40 cellular contexts compared by ENCODE assay signal in the genomic region with DNA sequence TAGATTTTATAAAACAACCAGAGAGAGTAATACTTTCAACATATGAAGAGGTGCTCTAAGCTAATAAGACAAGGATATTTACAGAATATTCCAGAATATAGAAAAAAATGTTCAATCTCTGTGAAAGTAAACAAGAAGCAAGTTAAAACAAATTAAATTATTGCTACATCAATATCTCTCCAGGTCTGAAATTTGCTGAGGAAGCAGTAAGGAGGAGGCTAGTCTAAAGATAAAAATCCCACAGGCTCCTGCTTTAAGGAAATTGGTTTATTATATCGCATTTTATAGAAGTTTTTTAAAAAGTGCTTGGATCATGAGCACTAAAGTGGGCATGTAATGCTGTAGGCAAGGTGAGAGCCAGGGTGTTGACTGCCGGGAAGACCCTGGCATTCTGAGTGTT. TPM values are rescaled to one million over a fixed set of nuclear protein-coding genes. Genes with fewer than 3 reads are reported as not detected.
"Had no signal": no experiment of that assay in that cellular context is flagged by ENCODE, and none has a peak within 500 bp of the region (broad histone marks: within the 10 kb centered on the region; RNA-seq: fewer than 3 reads in every experiment).

No MANE protein-coding gene starts in this region.

- H3K9me3 ChIP-seq: ascending aorta had no signal

- H3K36me3 ChIP-seq: ascending aorta, cardiac muscle cell had no signal

- H3K4me1 ChIP-seq: ascending aorta had no signal

- H3K36me3 Mint-ChIP-seq: activated CD8-positive, alpha-beta memory T cell treated with anti-CD3 and anti-CD28 coated beads, Interleukin-2, amount 10 ng/mL, durations not matched to agents 7 days and 5 days; activated naive CD4-positive, alpha-beta T cell treated with anti-CD3 and anti-CD28 coated beads, Interleukin-2, amount 10 ng/mL, durations not matched to agents 7 days and 5 days; activated naive CD4-positive, alpha-beta T cell treated with anti-CD3 and anti-CD28 coated beads, Interleukin-2, amount 50 U/mL, for 24 hours; activated naive CD8-positive, alpha-beta T cell; activated naive CD8-positive, alpha-beta T cell treated with anti-CD3 and anti-CD28 coated beads, Interleukin-2, amount 10 ng/mL, durations not matched to agents 7 days and 5 days; brain had no signal

- H3K4me3 Mint-ChIP-seq: activated B cell treated with CpG ODN at 0.5 μM for 24 hours; activated CD4-positive, alpha-beta memory T cell treated with anti-CD3 and anti-CD28 coated beads, Interleukin-2, amount 10 ng/mL, durations not matched to agents 7 days and 5 days; activated CD4-positive, alpha-beta T cell treated with anti-CD3 and anti-CD28 coated beads for 36 hours; activated CD4-positive, alpha-beta T cell treated with anti-CD3 and anti-CD28 coated beads, Interleukin-2, amount 10 ng/mL, durations not matched to agents 7 days and 5 days; activated CD8-positive, alpha-beta memory T cell treated with anti-CD3 and anti-CD28 coated beads, Interleukin-2, amount 10 ng/mL, durations not matched to agents 7 days and 5 days; activated CD8-positive, alpha-beta T cell treated with anti-CD3 and anti-CD28 coated beads, Interleukin-2, amount 10 ng/mL, durations not matched to agents 7 days and 5 days; activated naive CD4-positive, alpha-beta T cell treated with anti-CD3 and anti-CD28 coated beads, Interleukin-2, amount 10 ng/mL, durations not matched to agents 7 days and 5 days; activated naive CD4-positive, alpha-beta T cell treated with anti-CD3 and anti-CD28 coated beads, Interleukin-2, amount 50 U/mL, for 24 hours; activated naive CD8-positive, alpha-beta T cell; activated naive CD8-positive, alpha-beta T cell treated with anti-CD3 and anti-CD28 coated beads, Interleukin-2, amount 10 ng/mL, durations not matched to agents 7 days and 5 days; activated naive CD8-positive, alpha-beta T cell treated with anti-CD3 and anti-CD28 coated beads, Interleukin-2, amount 50 U/mL, for 24 hours; activated T-cell treated with anti-CD3 and anti-CD28 coated beads, Interleukin-2, amount 50 U/mL, for 24 hours; brain; central memory CD8-positive, alpha-beta T cell; T-helper 1 cell treated with Interleukin-12 subunit alpha and Interleukin-12 subunit beta and Interleukin-4 antibody, amounts not matched to agents 30 μg/mL and 1 μg/mL, for 36 hours; T-helper 2 cell treated with Interferon-gamma antibody and Interleukin-4, amounts not matched to agents 5 μg/mL and 100 μg/mL, for 36 hours had no signal

- H3K4me1 Mint-ChIP-seq: activated B cell treated with CpG ODN at 0.5 μM for 24 hours; activated CD4-positive, alpha-beta memory T cell treated with anti-CD3 and anti-CD28 coated beads, Interleukin-2, amount 10 ng/mL, durations not matched to agents 7 days and 5 days; activated CD4-positive, alpha-beta T cell treated with anti-CD3 and anti-CD28 coated beads for 36 hours; activated CD4-positive, alpha-beta T cell treated with anti-CD3 and anti-CD28 coated beads, Interleukin-2, amount 10 ng/mL, durations not matched to agents 7 days and 5 days; activated CD8-positive, alpha-beta memory T cell treated with anti-CD3 and anti-CD28 coated beads, Interleukin-2, amount 10 ng/mL, durations not matched to agents 7 days and 5 days; activated naive CD4-positive, alpha-beta T cell treated with anti-CD3 and anti-CD28 coated beads, Interleukin-2, amount 10 ng/mL, durations not matched to agents 7 days and 5 days; activated naive CD4-positive, alpha-beta T cell treated with anti-CD3 and anti-CD28 coated beads, Interleukin-2, amount 50 U/mL, for 24 hours; activated naive CD8-positive, alpha-beta T cell treated with anti-CD3 and anti-CD28 coated beads, Interleukin-2, amount 10 ng/mL, durations not matched to agents 7 days and 5 days; activated naive CD8-positive, alpha-beta T cell treated with anti-CD3 and anti-CD28 coated beads, Interleukin-2, amount 50 U/mL, for 24 hours; brain; central memory CD8-positive, alpha-beta T cell had no signal

- ATAC-seq: activated CD4-positive, alpha-beta T cell treated with anti-CD3 and anti-CD28 coated beads for 36 hours; activated CD4-positive, CD25-positive, alpha-beta regulatory T cell treated with anti-CD3 and anti-CD28 coated beads, Interleukin-2, amount 50 U/mL, for 24 hours; activated CD8-positive, alpha-beta memory T cell treated with anti-CD3 and anti-CD28 coated beads, Interleukin-2, amount 10 ng/mL, durations not matched to agents 7 days and 5 days; activated CD8-positive, alpha-beta T cell treated with anti-CD3 and anti-CD28 coated beads, Interleukin-2, amount 10 ng/mL, durations not matched to agents 7 days and 5 days; activated naive CD8-positive, alpha-beta T cell treated with anti-CD3 and anti-CD28 coated beads, Interleukin-2, amount 50 U/mL, for 24 hours had no signal

- H3K27ac Mint-ChIP-seq: activated B cell treated with CpG ODN at 0.5 μM for 24 hours; activated CD4-positive, alpha-beta memory T cell treated with anti-CD3 and anti-CD28 coated beads, Interleukin-2, amount 10 ng/mL, durations not matched to agents 7 days and 5 days; activated CD4-positive, alpha-beta T cell treated with anti-CD3 and anti-CD28 coated beads for 36 hours; activated CD4-positive, alpha-beta T cell treated with anti-CD3 and anti-CD28 coated beads, Interleukin-2, amount 10 ng/mL, durations not matched to agents 7 days and 5 days; activated CD8-positive, alpha-beta memory T cell treated with anti-CD3 and anti-CD28 coated beads, Interleukin-2, amount 10 ng/mL, durations not matched to agents 7 days and 5 days; activated CD8-positive, alpha-beta T cell treated with anti-CD3 and anti-CD28 coated beads, Interleukin-2, amount 10 ng/mL, durations not matched to agents 7 days and 5 days; activated naive CD4-positive, alpha-beta T cell treated with anti-CD3 and anti-CD28 coated beads, Interleukin-2, amount 10 ng/mL, durations not matched to agents 7 days and 5 days; activated naive CD4-positive, alpha-beta T cell treated with anti-CD3 and anti-CD28 coated beads, Interleukin-2, amount 50 U/mL, for 24 hours; activated naive CD8-positive, alpha-beta T cell; activated naive CD8-positive, alpha-beta T cell treated with anti-CD3 and anti-CD28 coated beads, Interleukin-2, amount 10 ng/mL, durations not matched to agents 7 days and 5 days; activated naive CD8-positive, alpha-beta T cell treated with anti-CD3 and anti-CD28 coated beads, Interleukin-2, amount 50 U/mL, for 24 hours; activated T-cell treated with anti-CD3 and anti-CD28 coated beads, Interleukin-2, amount 50 U/mL, for 24 hours; activated T-helper 2 cell treated with anti-CD3 and anti-CD28 coated beads, Interferon-gamma antibody, Interleukin-2, Interleukin-4, amounts not matched to agents 10 μg/mL and 5 μg/mL and 100 μg/mL, durations not matched to agents 14 hours and 24 hours and 36 hours; brain; T-helper 1 cell treated with Interleukin-12 subunit alpha and Interleukin-12 subunit beta and Interleukin-4 antibody, amounts not matched to agents 30 μg/mL and 1 μg/mL, for 36 hours; T-helper 2 cell treated with Interferon-gamma antibody and Interleukin-4, amounts not matched to agents 5 μg/mL and 100 μg/mL, for 36 hours had no signal

- FAIRE-seq: bronchial epithelial cell had no signal

- H3K9me3 Mint-ChIP-seq: activated B cell treated with CpG ODN at 0.5 μM for 24 hours; activated CD4-positive, alpha-beta memory T cell treated with anti-CD3 and anti-CD28 coated beads, Interleukin-2, amount 10 ng/mL, durations not matched to agents 7 days and 5 days; activated CD4-positive, alpha-beta T cell treated with anti-CD3 and anti-CD28 coated beads, Interleukin-2, amount 10 ng/mL, durations not matched to agents 7 days and 5 days; activated naive CD4-positive, alpha-beta T cell treated with anti-CD3 and anti-CD28 coated beads, Interleukin-2, amount 10 ng/mL, durations not matched to agents 7 days and 5 days; activated naive CD4-positive, alpha-beta T cell treated with anti-CD3 and anti-CD28 coated beads, Interleukin-2, amount 50 U/mL, for 24 hours; activated naive CD8-positive, alpha-beta T cell treated with anti-CD3 and anti-CD28 coated beads, Interleukin-2, amount 10 ng/mL, durations not matched to agents 7 days and 5 days; activated naive CD8-positive, alpha-beta T cell treated with anti-CD3 and anti-CD28 coated beads, Interleukin-2, amount 50 U/mL, for 24 hours; activated T-cell treated with anti-CD3 and anti-CD28 coated beads, Interleukin-2, amount 50 U/mL, for 24 hours; activated T-helper 2 cell treated with anti-CD3 and anti-CD28 coated beads, Interferon-gamma antibody, Interleukin-2, Interleukin-4, amounts not matched to agents 10 μg/mL and 5 μg/mL and 100 μg/mL, durations not matched to agents 14 hours and 24 hours and 36 hours; brain; central memory CD8-positive, alpha-beta T cell; T-helper 1 cell treated with Interleukin-12 subunit alpha and Interleukin-12 subunit beta and Interleukin-4 antibody, amounts not matched to agents 30 μg/mL and 1 μg/mL, for 36 hours; T-helper 2 cell treated with Interferon-gamma antibody and Interleukin-4, amounts not matched to agents 5 μg/mL and 100 μg/mL, for 36 hours had no signal

- H3K27me3 Mint-ChIP-seq: activated CD4-positive, alpha-beta memory T cell treated with anti-CD3 and anti-CD28 coated beads, Interleukin-2, amount 10 ng/mL, durations not matched to agents 7 days and 5 days; activated CD4-positive, alpha-beta T cell treated with anti-CD3 and anti-CD28 coated beads, Interleukin-2, amount 10 ng/mL, durations not matched to agents 7 days and 5 days; activated CD8-positive, alpha-beta memory T cell treated with anti-CD3 and anti-CD28 coated beads, Interleukin-2, amount 10 ng/mL, durations not matched to agents 7 days and 5 days; activated naive CD4-positive, alpha-beta T cell treated with anti-CD3 and anti-CD28 coated beads, Interleukin-2, amount 10 ng/mL, durations not matched to agents 7 days and 5 days; activated naive CD8-positive, alpha-beta T cell treated with anti-CD3 and anti-CD28 coated beads, Interleukin-2, amount 10 ng/mL, durations not matched to agents 7 days and 5 days had no signal

- H3K27ac ChIP-seq: ascending aorta, cardiac muscle cell, VCaP had no signal

- H3K4me3 ChIP-seq: ascending aorta, cardiac muscle cell had no signal

- H3K27me3 ChIP-seq: ascending aorta, cardiac muscle cell had no signal

- DNase-seq: activated B cell treated with CpG ODN at 0.5 μM for 24 hours; activated CD4-positive, alpha-beta memory T cell treated with anti-CD3 and anti-CD28 coated beads, Interleukin-2, amount 10 ng/mL, durations not matched to agents 7 days and 5 days; activated CD4-positive, alpha-beta T cell treated with anti-CD3 and anti-CD28 coated beads for 1 hour; activated CD4-positive, alpha-beta T cell treated with anti-CD3 and anti-CD28 coated beads for 36 hours; activated CD4-positive, alpha-beta T cell treated with anti-CD3 and anti-CD28 coated beads for 48 hours; activated CD4-positive, alpha-beta T cell treated with anti-CD3 and anti-CD28 coated beads, Interleukin-2, amount 10 ng/mL, durations not matched to agents 7 days and 5 days; activated CD4-positive, alpha-beta T cell treated with anti-CD3 and anti-CD28 coated beads, Interleukin-2, amount 50 U/mL, for 48 hours; activated CD8-positive, alpha-beta memory T cell treated with anti-CD3 and anti-CD28 coated beads for 24 hours; activated CD8-positive, alpha-beta memory T cell treated with anti-CD3 and anti-CD28 coated beads, Interleukin-2, amount 10 ng/mL, durations not matched to agents 7 days and 5 days; activated CD8-positive, alpha-beta memory T cell treated with anti-CD3 and anti-CD28 coated beads, Interleukin-2, amount 50 U/mL, for 48 hours; activated CD8-positive, alpha-beta T cell treated with anti-CD3 and anti-CD28 coated beads, Interleukin-2, amount 10 ng/mL, durations not matched to agents 7 days and 5 days; activated effector memory CD4-positive, alpha-beta T cell treated with Interleukin-2 at 50 U/mL for 16 hours; activated gamma-delta T cell; activated naive CD4-positive, alpha-beta T cell treated with anti-CD3 and anti-CD28 coated beads, Interleukin-2, amount 10 ng/mL, durations not matched to agents 7 days and 5 days; activated naive CD4-positive, alpha-beta T cell treated with Interleukin-2 at 50 U/mL for 16 hours; activated naive CD8-positive, alpha-beta T cell treated with anti-CD3 and anti-CD28 coated beads, Interleukin-2, amount 10 ng/mL, durations not matched to agents 7 days and 5 days; activated naive CD8-positive, alpha-beta T cell treated with anti-CD3 and anti-CD28 coated beads, Interleukin-2, amount 50 U/mL, for 24 hours; activated T-cell treated with anti-CD3 and anti-CD28 coated beads, Interleukin-2, amount 50 U/mL, for 24 hours; activated T-cell treated with anti-CD3 and anti-CD28 coated beads, Interleukin-2, amount 50 U/mL, for 48 hours; amygdala; anterior cingulate cortex; caudate nucleus; cerebellar nuclear complex; T-helper 1 cell; T-helper 2 cell; T-helper 9 cell had no signal

RNA-seq across cellular contexts. Expression of a gene that starts 39.7 kb away (rescaled TPM):
- total RNA-seq: activated B cell treated with CpG ODN at 0.5 μM for 24 hours; activated CD4-positive, alpha-beta memory T cell treated with anti-CD3 and anti-CD28 coated beads, Interleukin-2, amount 10 ng/mL, durations not matched to agents 7 days and 5 days; activated CD4-positive, alpha-beta T cell treated with anti-CD3 and anti-CD28 coated beads for 36 hours; activated CD4-positive, alpha-beta T cell treated with anti-CD3 and anti-CD28 coated beads, Interleukin-2, amount 10 ng/mL, durations not matched to agents 7 days and 5 days; activated CD8-positive, alpha-beta memory T cell treated with anti-CD3 and anti-CD28 coated beads, Interleukin-2, amount 10 ng/mL, durations not matched to agents 7 days and 5 days; activated CD8-positive, alpha-beta T cell treated with anti-CD3 and anti-CD28 coated beads, Interleukin-2, amount 10 ng/mL, durations not matched to agents 7 days and 5 days; activated naive CD8-positive, alpha-beta T cell treated with anti-CD3 and anti-CD28 coated beads, Interleukin-2, amount 10 ng/mL, durations not matched to agents 7 days and 5 days; activated T-helper 2 cell treated with anti-CD3 and anti-CD28 coated beads, Interferon-gamma antibody, Interleukin-2, Interleukin-4, amounts not matched to agents 10 μg/mL and 5 μg/mL and 100 μg/mL, durations not matched to agents 14 hours and 24 hours and 36 hours; ascending aorta; bronchial epithelial cell; cardiac muscle cell; chondrocyte had no signal
- polyA plus RNA-seq: adipose tissue had no signal
